8 cellular contexts compared by ENCODE assay signal in genomic region chr5:69370335-69370734, GRCh38. TPM values are rescaled to one million over a fixed set of nuclear protein-coding genes. Genes with fewer than 3 reads are reported as not detected.
DNase-seq lines count a peak whose midpoint lies in the region; ATAC-seq and TF ChIP-seq lines count a peak whose summit lies in the region.
"Not testable (repeated sequence)": the region's sequence is repeated elsewhere in the genome, so short reads cannot be mapped to it uniquely, and the experiment has no call there.

No MANE protein-coding gene starts in this region.

- H3K27ac Mint-ChIP-seq in GM23338 (peak overlapping the region; percentile 98), natural killer cell (peak overlapping the region; percentile 95 to 96)
- H3K27ac Mint-ChIP-seq in stimulated activated effector memory CD8-positive, alpha-beta T cell treated with anti-CD3 and anti-CD28 coated beads, Interleukin-12 subunit alpha, Interleukin-12 subunit beta, amount 100 ng/mL, for 72 hours: peak overlapping the region; percentile 99

- H4K20me1 ChIP-seq in GM23338 (replicated peaks; ENCODE audit: insufficient read depth): not testable (repeated sequence)
- H4K20me1 ChIP-seq in PC-9 (ENCODE audit: insufficient read depth): peaks cover 11% of the 10 kb centered on the region

- H3K27ac ChIP-seq in ACC112 (ENCODE audit: low read depth, low read length); PC-9; iPS DF 6.9 (ENCODE audit: low read length): not testable (repeated sequence)
- H3K27ac ChIP-seq in GM23338 (ENCODE audit: low read depth): peak overlapping the region; percentile 100

- H3K27me3 ChIP-seq in ACC112 (ENCODE audit: insufficient read depth, low read length); GM23338 (ENCODE audit: insufficient read depth); PC-9 (ENCODE audit: insufficient read depth, low read depth); iPS DF 6.9 (ENCODE audit: control insufficient read depth, insufficient read depth, low read length): not testable (repeated sequence)

- H3K4me3 ChIP-seq in ACC112 (ENCODE audit: low read depth, low read length) (peak overlapping the region; percentile 97), GM23338 (peak overlapping the region; percentile 78), PC-9 (peak overlapping the region; percentile 94), iPS DF 6.9 (ENCODE audit: low read length) (peak overlapping the region; percentile 85; the same call in 1 of the 2 replicates)

- not testable (repeated sequence) for BruUV-seq in PC-9 (replicated peaks; lab: Mats Ljungman, UMichigan)

- not testable (repeated sequence) for H3K9me2 ChIP-seq in GM23338 (ENCODE audit: insufficient read depth); PC-9 (ENCODE audit: insufficient read depth)

- not testable (repeated sequence) for H3K27me3 Mint-ChIP-seq in GM23338 (ENCODE audit: insufficient read depth, low read depth, poor library complexity); activated T-cell treated with anti-CD3 and anti-CD28 coated beads, Interleukin-2, amount 50 U/mL, for 4 hours (ENCODE audit: low read depth); natural killer cell (ENCODE audit: low read depth in 2 of 2)

- H3K4me2 ChIP-seq in GM23338 (peak overlapping the region; percentile 81), PC-9 (peak overlapping the region; percentile 79)

- CTCF ChIA-PET in PC-9 (lab: Charles Lee): not testable (repeated sequence)

- intact Hi-C loops in PC-9 (cut with micrococcal nuclease; ENCODE audit: unreplicated experiment); natural killer cell (cut with micrococcal nuclease): not testable (repeated sequence)

- POLR2A ChIA-PET in PC-9 (lab: Charles Lee; ENCODE audit: unreplicated experiment): interaction anchor here (0.6 to 0.7 kb wide), 2 partner anchors 41 to 277 kb away, joined by 3 to 6 read pairs; no protein-coding TSS in a partner anchor

- H3K9me3 Mint-ChIP-seq in GM23338; activated T-cell treated with anti-CD3 and anti-CD28 coated beads, Interleukin-2, amount 50 U/mL, for 4 hours; natural killer cell; stimulated activated effector memory CD8-positive, alpha-beta T cell treated with anti-CD3 and anti-CD28 coated beads, Interleukin-12 subunit alpha, Interleukin-12 subunit beta, amount 100 ng/mL, for 72 hours: not testable (repeated sequence)

- not testable (repeated sequence) for H3K4me1 Mint-ChIP-seq in GM23338
- peaks cover 35% of the 10 kb centered on the region for H3K4me1 Mint-ChIP-seq in activated T-cell treated with anti-CD3 and anti-CD28 coated beads, Interleukin-2, amount 50 U/mL, for 4 hours (ENCODE audit: low read depth)
- peaks cover 21 to 27% of the 10 kb centered on the region in 2 donors for H3K4me1 Mint-ChIP-seq in natural killer cell
- H3K4me1 Mint-ChIP-seq in stimulated activated effector memory CD8-positive, alpha-beta T cell treated with anti-CD3 and anti-CD28 coated beads, Interleukin-12 subunit alpha, Interleukin-12 subunit beta, amount 100 ng/mL, for 72 hours: peaks cover 21% of the 10 kb centered on the region

- not testable (repeated sequence) for H3F3A ChIP-seq in GM23338 (replicated peaks; ENCODE audit: low read depth); PC-9 (ENCODE audit: insufficient read depth, low read depth)

- H3K4me1 ChIP-seq in ACC112 (ENCODE audit: control insufficient read depth, insufficient read depth, low read length, unreplicated experiment) (peaks cover 12% of the 10 kb centered on the region), PC-9 (replicated peaks; ENCODE audit: insufficient read depth) (peaks cover 19% of the 10 kb centered on the region)
- H3K4me1 ChIP-seq in GM23338 (ENCODE audit: insufficient read depth); iPS DF 6.9 (ENCODE audit: control insufficient read depth, insufficient read depth, low read length): not testable (repeated sequence)

- H3K36me3 Mint-ChIP-seq in GM23338 (ENCODE audit: low read depth): peaks cover 42% of the 10 kb centered on the region
- H3K36me3 Mint-ChIP-seq in activated T-cell treated with anti-CD3 and anti-CD28 coated beads, Interleukin-2, amount 50 U/mL, for 4 hours (ENCODE audit: insufficient read depth); natural killer cell: not testable (repeated sequence)
- H3K36me3 Mint-ChIP-seq in stimulated activated effector memory CD8-positive, alpha-beta T cell treated with anti-CD3 and anti-CD28 coated beads, Interleukin-12 subunit alpha, Interleukin-12 subunit beta, amount 100 ng/mL, for 72 hours: peaks cover 71% of the 10 kb centered on the region

- not testable (repeated sequence) for H3K9me3 ChIP-seq in PC-9 (ENCODE audit: insufficient read depth, low read depth); iPS DF 6.9 (ENCODE audit: control insufficient read depth, insufficient read depth, low read length)

- peak overlapping the region; percentile 90 for H2AFZ ChIP-seq in ACC112 (ENCODE audit: low read length, unreplicated experiment)
- H2AFZ ChIP-seq in GM23338: peak overlapping the region; percentile 86; the same call in 1 of the 2 replicates
- H2AFZ ChIP-seq in PC-9: peak overlapping the region; percentile 87

- not testable (repeated sequence) for ATAC-seq in GM23338; activated T-cell treated with anti-CD3 and anti-CD28 coated beads, Interleukin-2, amount 50 U/mL, for 4 hours; natural killer cell; stimulated activated effector memory CD8-positive, alpha-beta T cell treated with anti-CD3 and anti-CD28 coated beads, Interleukin-12 subunit alpha, Interleukin-12 subunit beta, amount 100 ng/mL, for 72 hours

- WGBS in iPS DF 6.9 (ENCODE audit: insufficient coverage, insufficient read length): no CpG with 5 or more reads among the region's 16 CpGs

- peaks cover 56% of the 10 kb centered on the region for H3K79me2 ChIP-seq in ACC112 (ENCODE audit: control insufficient read depth, insufficient read depth, low read length, unreplicated experiment)
- H3K79me2 ChIP-seq in GM23338 (replicated peaks; ENCODE audit: insufficient read depth): peaks cover 65% of the 10 kb centered on the region
- peaks cover 60% of the 10 kb centered on the region for H3K79me2 ChIP-seq in PC-9 (ENCODE audit: low read depth)

- not testable (repeated sequence) for DNase-seq in GM23338 (ENCODE audit: low spot score); PC-9; activated T-cell treated with anti-CD3 and anti-CD28 coated beads, Interleukin-2, amount 50 U/mL, for 4 hours; iPS DF 6.9 (ENCODE audit: low read depth, low spot score); natural killer cell; stimulated activated effector memory CD8-positive, alpha-beta T cell treated with anti-CD3 and anti-CD28 coated beads, Interleukin-12 subunit alpha, Interleukin-12 subunit beta, amount 100 ng/mL, for 72 hours (ENCODE audit: low spot score in 2 of 2)
- DNase-seq in dermis blood vessel endothelial cell: peak; percentile 3

- H3K4me3 Mint-ChIP-seq in GM23338 (peak overlapping the region; percentile 94), natural killer cell (peak overlapping the region; percentile 89)
- peak overlapping the region; percentile 93 for H3K4me3 Mint-ChIP-seq in activated T-cell treated with anti-CD3 and anti-CD28 coated beads, Interleukin-2, amount 50 U/mL, for 4 hours
- H3K4me3 Mint-ChIP-seq in stimulated activated effector memory CD8-positive, alpha-beta T cell treated with anti-CD3 and anti-CD28 coated beads, Interleukin-12 subunit alpha, Interleukin-12 subunit beta, amount 100 ng/mL, for 72 hours: peak overlapping the region; percentile 86

- TF ChIP-seq CTCF in GM23338 (conservative IDR thresholded peaks at IDR 0.05; ENCODE audit: low read depth in 2 of 2); PC-9 (conservative IDR thresholded peaks at IDR 0.05); natural killer cell (IDR thresholded peaks at IDR 0.05): not testable (repeated sequence)

- H3K36me3 ChIP-seq in ACC112 (ENCODE audit: insufficient read depth, low read length): peaks cover 24% of the 10 kb centered on the region
- H3K36me3 ChIP-seq in GM23338 (ENCODE audit: insufficient read depth): peaks cover 20% of the 10 kb centered on the region
- peaks cover 17% of the 10 kb centered on the region; the same call in 1 of the 2 replicates for H3K36me3 ChIP-seq in PC-9 (ENCODE audit: low read depth)
- not testable (repeated sequence) for H3K36me3 ChIP-seq in iPS DF 6.9 (ENCODE audit: control insufficient read depth, insufficient read depth, low read length)

RNA-seq across cellular contexts. Expression of gene RAD17, which starts 0.7 kb away (rescaled TPM):
- 29.0 and 30.8 TPM in 2 replicates for total RNA-seq in GM23338 (2014; rRNA removed; shearing (Covaris generic))
- 38.8 and 44.0 TPM in 2 replicates for polyA plus RNA-seq in GM23338 (2016; fragmentation: Nextera tagmentation; extraction: Ambion mirVana)
- 21.1 and 22.4 TPM in 2 replicates for total RNA-seq in PC-9 (2021)
- total RNA-seq in activated T-cell treated with anti-CD3 and anti-CD28 coated beads, Interleukin-2, amount 50 U/mL, for 4 hours: 10 to 100 TPM; 19.9 to 25.1 (median 24.7) TPM
- 17.4 and 19.1 TPM in 2 replicates for total RNA-seq in dermis blood vessel endothelial cell
- 10 to 100 TPM; 24.4 to 34.3 (median 24.6) TPM for total RNA-seq in natural killer cell

RNA-seq across cellular contexts. Expression of gene AK6, which starts 1.0 kb away (rescaled TPM):
- 37.3 and 62.5 TPM in 2 replicates for total RNA-seq in GM23338 (2014; rRNA removed; shearing (Covaris generic))
- 232 and 260 TPM in 2 replicates for polyA plus RNA-seq in GM23338 (2016; fragmentation: Nextera tagmentation; extraction: Ambion mirVana)
- total RNA-seq in PC-9 (2021) (21.6 and 23.0 TPM in 2 replicates), dermis blood vessel endothelial cell (21.3 and 52.0 TPM in 2 replicates), natural killer cell (10 to 100 TPM in 1 of 3 donors, 1 to 10 TPM in 2; 5.8 to 10.8 (median 9.7) TPM)
- total RNA-seq in activated T-cell treated with anti-CD3 and anti-CD28 coated beads, Interleukin-2, amount 50 U/mL, for 4 hours: 100 to 1,000 TPM; 126 to 145 (median 135) TPM

RNA-seq across cellular contexts. Expression of gene TAF9, which starts 1.0 kb away (rescaled TPM):
- total RNA-seq in GM23338 (2014; rRNA removed; shearing (Covaris generic)): 65.1 and 77.1 TPM in 2 replicates
- polyA plus RNA-seq in GM23338 (2016; fragmentation: Nextera tagmentation; extraction: Ambion mirVana): 121 and 146 TPM in 2 replicates
- total RNA-seq in PC-9 (2021): 44.4 and 50.8 TPM in 2 replicates
- 100 to 1,000 TPM in 1 of 3 donors, 10 to 100 TPM in 2; 78.7 to 111 (median 91.4) TPM for total RNA-seq in activated T-cell treated with anti-CD3 and anti-CD28 coated beads, Interleukin-2, amount 50 U/mL, for 4 hours
- 56.7 and 94.0 TPM in 2 replicates for total RNA-seq in dermis blood vessel endothelial cell
- 10 to 100 TPM; 38.3 to 53.8 (median 46.6) TPM for total RNA-seq in natural killer cell

RNA-seq across cellular contexts. Expression of gene CCDC125, which starts 37.7 kb away (rescaled TPM):
- total RNA-seq in GM23338 (2014; rRNA removed; shearing (Covaris generic)): 1.5 and 1.6 TPM in 2 replicates
- polyA plus RNA-seq in GM23338 (2016; fragmentation: Nextera tagmentation; extraction: Ambion mirVana): 3.4 TPM in 2 replicates
- total RNA-seq in PC-9 (2021) (9.1 and 16.6 TPM in 2 replicates), dermis blood vessel endothelial cell (5.6 and 8.7 TPM in 2 replicates), natural killer cell (10 to 100 TPM in 2 of 3 donors, 1 to 10 TPM in 1; 7.2 to 12.8 (median 12.2) TPM)
- total RNA-seq in activated T-cell treated with anti-CD3 and anti-CD28 coated beads, Interleukin-2, amount 50 U/mL, for 4 hours: 1 to 10 TPM; 6.3 to 7.9 (median 7.2) TPM

RNA-seq across cellular contexts. Expression of gene MARVELD2, which starts 44.6 kb away (rescaled TPM):
- total RNA-seq in GM23338 (2014; rRNA removed; shearing (Covaris generic)): 24.1 and 24.8 TPM in 2 replicates
- polyA plus RNA-seq in GM23338 (2016; fragmentation: Nextera tagmentation; extraction: Ambion mirVana): 9.0 and 10.0 TPM in 2 replicates
- 16.2 and 21.0 TPM in 2 replicates for total RNA-seq in PC-9 (2021)
- total RNA-seq in activated T-cell treated with anti-CD3 and anti-CD28 coated beads, Interleukin-2, amount 50 U/mL, for 4 hours: under 1 TPM; 0.46 to 0.53 (median 0.48) TPM
- 2.0 and 3.1 TPM in 2 replicates for total RNA-seq in dermis blood vessel endothelial cell
- under 1 TPM in 1 of 3 donors, not detected in 2; 0.50 TPM for total RNA-seq in natural killer cell
